8 cellular contexts compared by ENCODE assay signal in genomic region chr4:2930821-2931764, GRCh38. TPM values are rescaled to one million over a fixed set of nuclear protein-coding genes. Genes with fewer than 3 reads are reported as not detected.
DNase-seq lines count a peak whose midpoint lies in the region; ATAC-seq and TF ChIP-seq lines count a peak whose summit lies in the region.

No MANE protein-coding gene starts in this region.

- no peaks in the 10 kb centered on the region for H3K9me3 ChIP-seq in upper lobe of right lung

- H3K36me3 ChIP-seq in upper lobe of right lung = peaks cover 48% of the 10 kb centered on the region

- intact Hi-C loops in upper lobe of right lung (cut with DNase I) = loop anchor here (10.0 kb wide), 1 partner anchor 86 kb away; the partner anchor contains the start of gene ADD1

- peak; percentile 38 for TF ChIP-seq CTCF in upper lobe of right lung (IDR thresholded peaks at IDR 0.05)

- ATAC-seq in activated naive CD4-positive, alpha-beta T cell treated with anti-CD3 and anti-CD28 coated beads, Interleukin-2, amount 50 U/mL, for 72 hours = no peak
- ATAC-seq in left lobe of liver = peak; percentile 3
- ATAC-seq in upper lobe of right lung = peak; percentile 64
- ATAC-seq in GM21367 (IDR thresholded peaks at IDR 0.05; ENCODE audit: unreplicated experiment) = no peak
- no peak for ATAC-seq in GM18519 (IDR thresholded peaks at IDR 0.05; ENCODE audit: low FRiP score, unreplicated experiment)

- DNase-seq in activated CD8-positive, alpha-beta memory T cell treated with anti-CD3 and anti-CD28 coated beads, Interleukin-2, amount 50 U/mL, for 48 hours = peak; percentile 58
- DNase-seq in activated CD8-positive, alpha-beta memory T cell treated with anti-CD3 and anti-CD28 coated beads, Interleukin-2, amount 50 U/mL, for 4 hours = no peak
- peak in 1 of 2 donors; percentile 61 for DNase-seq in activated naive CD4-positive, alpha-beta T cell treated with anti-CD3 and anti-CD28 coated beads, Interleukin-2, amount 50 U/mL, for 72 hours (ENCODE audit: low spot score in 2 of 2)
- DNase-seq in left lobe of liver (ENCODE audit: low spot score) (no peak), upper lobe of right lung (peak; percentile 93), amniotic stem cell (lab: John Stamatoyannopoulos, UW) (no peak)

- peak overlapping the region; percentile 10 for H3K4me3 ChIP-seq in upper lobe of right lung

- H3K27ac ChIP-seq in upper lobe of right lung = peak overlapping the region; percentile 83

- peaks cover 51% of the 10 kb centered on the region for H3K4me1 ChIP-seq in upper lobe of right lung

- H3K27me3 ChIP-seq in upper lobe of right lung = no peaks in the 10 kb centered on the region

- peaks cover 12 to 17% of the 10 kb centered on the region in 2 donors for H3K36me3 Mint-ChIP-seq in activated naive CD4-positive, alpha-beta T cell treated with anti-CD3 and anti-CD28 coated beads, Interleukin-2, amount 50 U/mL, for 72 hours

- H3K27ac Mint-ChIP-seq in activated naive CD4-positive, alpha-beta T cell treated with anti-CD3 and anti-CD28 coated beads, Interleukin-2, amount 50 U/mL, for 72 hours = peak overlapping the region; percentile 84 to 94

- no peaks in the 10 kb centered on the region for H3K9me3 Mint-ChIP-seq in activated naive CD4-positive, alpha-beta T cell treated with anti-CD3 and anti-CD28 coated beads, Interleukin-2, amount 50 U/mL, for 72 hours

RNA-seq across cellular contexts. Expression of gene NOP14, which starts 32.1 kb away (rescaled TPM):
- 10 to 100 TPM; 62.9 to 77.1 TPM for total RNA-seq in activated naive CD4-positive, alpha-beta T cell treated with anti-CD3 and anti-CD28 coated beads, Interleukin-2, amount 50 U/mL, for 72 hours
- 18.7 TPM for total RNA-seq in left lobe of liver
- 21.4 TPM for total RNA-seq in upper lobe of right lung

RNA-seq across cellular contexts. Expression of gene GRK4, which starts 32.3 kb away (rescaled TPM):
- 1 to 10 TPM; 2.9 to 7.2 TPM for total RNA-seq in activated naive CD4-positive, alpha-beta T cell treated with anti-CD3 and anti-CD28 coated beads, Interleukin-2, amount 50 U/mL, for 72 hours
- 3.2 TPM for total RNA-seq in left lobe of liver
- total RNA-seq in upper lobe of right lung = 8.0 TPM

Comparison
In these comparisons a context has a peak if more than half of its experiments do, and no peak if none do; other contexts are left out.
1. DNase-seq: peak in activated CD8-positive, alpha-beta memory T cell treated with anti-CD3 and anti-CD28 coated beads, Interleukin-2, amount 50 U/mL, for 48 hours (single experiment) and upper lobe of right lung (single experiment); none in activated CD8-positive, alpha-beta memory T cell treated with anti-CD3 and anti-CD28 coated beads, Interleukin-2, amount 50 U/mL, for 4 hours (single experiment), left lobe of liver (single experiment) and amniotic stem cell (single experiment).
2. ATAC-seq: peak in left lobe of liver (single experiment) and upper lobe of right lung (single experiment); none in activated naive CD4-positive, alpha-beta T cell treated with anti-CD3 and anti-CD28 coated beads, Interleukin-2, amount 50 U/mL, for 72 hours (0 of 2), GM21367 (single experiment) and GM18519 (single experiment).